ENCODE assay signal across 20 cellular contexts in genomic region chr7:141113131-141113530, GRCh38. TPM values are rescaled to one million over a fixed set of nuclear protein-coding genes. Genes with fewer than 3 reads are reported as not detected.
"Had no signal": no experiment of that assay in that cellular context is flagged by ENCODE, and none has a peak within 500 bp of the region (broad histone marks: within the 10 kb centered on the region; RNA-seq: fewer than 3 reads in every experiment).

No MANE protein-coding gene starts in this region.

- DNase-seq: Kasumi-1; MM.1S; NCI-H1436 treated with DMSO at 0.1 percent for 48 hours; NCI-H1694; NCI-H2081 treated with DMSO at 0.1 percent for 48 hours; NCI-H446 treated with DMSO at 0.1 percent for 48 hours; NCI-H82; NK-92 treated with Interleukin-12 subunit alpha and Interleukin-12 subunit beta, amount 100 ng/mL, for 24 hours; PC-3; SHP77; SK-N-SH; SW 1271; T-cell had no signal

- H3K4me3 ChIP-seq: K562 had no signal

- ATAC-seq: K562, Panc1, PC-3, T-cell had no signal

- H3K27ac ChIP-seq: HL-60, KMS-11, RWPE1 had no signal

- H3K4me2 ChIP-seq: KMS-11, SK-N-SH had no signal

- H3K9me3 ChIP-seq: SK-N-SH had no signal

- H3K9ac ChIP-seq: KMS-11, SK-N-SH had no signal

RNA-seq across cellular contexts. Expression of gene TMEM178B, which starts 39.3 kb away (rescaled TPM):
- total RNA-seq: OCI-LY7 had no signal
- polyA plus RNA-seq: IgD-negative memory B cell had no signal
